ENCODE assay signal across 25 cellular contexts in genomic region chr3:56288258-56288657, GRCh38.
"Had no signal": no experiment of that assay in that cellular context is flagged by ENCODE, and none has a peak within 500 bp of the region (broad histone marks: within the 10 kb centered on the region; RNA-seq: fewer than 3 reads in every experiment).

No MANE protein-coding gene starts in this region.

- H3K27ac Mint-ChIP-seq: activated CD4-positive, alpha-beta memory T cell treated with anti-CD3 and anti-CD28 coated beads for 36 hours; activated CD4-positive, alpha-beta T cell treated with anti-CD3 and anti-CD28 coated beads, Interleukin-2, amount 10 ng/mL, durations not matched to agents 7 days and 5 days; activated naive CD4-positive, alpha-beta T cell treated with anti-CD3 and anti-CD28 coated beads for 36 hours; activated naive CD8-positive, alpha-beta T cell; activated T-helper 17 cell treated with anti-CD3 and anti-CD28 coated beads, Interleukin-2, amount 50 U/mL, for 72 hours had no signal

- H3K9ac ChIP-seq: KMS-11 had no signal

- H3K36me3 ChIP-seq: brain microvascular endothelial cell, cardiac muscle cell had no signal

- H3K4me3 ChIP-seq: cardiac muscle cell, PC-9 had no signal

- H3K36me3 Mint-ChIP-seq: activated CD4-positive, alpha-beta memory T cell treated with anti-CD3 and anti-CD28 coated beads for 36 hours; activated naive CD8-positive, alpha-beta T cell had no signal

- DNase-seq: activated CD4-positive, alpha-beta memory T cell treated with anti-CD3 and anti-CD28 coated beads for 36 hours; activated CD4-positive, alpha-beta T cell treated with anti-CD3 and anti-CD28 coated beads, Interleukin-2, amount 10 ng/mL, durations not matched to agents 7 days and 5 days; activated CD4-positive, CD25-positive, alpha-beta regulatory T cell; activated gamma-delta T cell; activated naive CD4-positive, alpha-beta T cell treated with anti-CD3 and anti-CD28 coated beads for 36 hours; activated T-cell treated with anti-CD3 and anti-CD28 coated beads for 4 hours; activated T-cell treated with anti-CD3 and anti-CD28 coated beads, Interleukin-2, amount 50 U/mL, for 48 hours; brain microvascular endothelial cell; NCI-H1092; NCI-H1417 treated with DMSO at 0.1 percent for 48 hours; NCI-H1694; NCI-H2029; NCI-H2107; NCI-H2171 treated with DMSO at 0.1 percent for 48 hours; NCI-H226; NCI-H526; NCI-H774; PC-9; SIG-M5; T-helper 2 cell; T1000 had no signal

- H3K27ac ChIP-seq: brain microvascular endothelial cell, cardiac muscle cell, KMS-11, PC-9 had no signal

- H3K4me3 Mint-ChIP-seq: activated CD4-positive, alpha-beta memory T cell treated with anti-CD3 and anti-CD28 coated beads for 36 hours; activated CD4-positive, alpha-beta T cell treated with anti-CD3 and anti-CD28 coated beads, Interleukin-2, amount 10 ng/mL, durations not matched to agents 7 days and 5 days; activated naive CD4-positive, alpha-beta T cell treated with anti-CD3 and anti-CD28 coated beads for 36 hours; activated naive CD8-positive, alpha-beta T cell; activated T-helper 17 cell treated with anti-CD3 and anti-CD28 coated beads, Interleukin-2, amount 50 U/mL, for 72 hours had no signal

- H3K27me3 ChIP-seq: cardiac muscle cell had no signal

- H3K9me3 Mint-ChIP-seq: activated CD4-positive, alpha-beta memory T cell treated with anti-CD3 and anti-CD28 coated beads for 36 hours; activated CD4-positive, alpha-beta T cell treated with anti-CD3 and anti-CD28 coated beads, Interleukin-2, amount 10 ng/mL, durations not matched to agents 7 days and 5 days; activated naive CD4-positive, alpha-beta T cell treated with anti-CD3 and anti-CD28 coated beads for 36 hours; activated T-helper 17 cell treated with anti-CD3 and anti-CD28 coated beads, Interleukin-2, amount 50 U/mL, for 72 hours had no signal

- ATAC-seq: activated T-helper 17 cell treated with anti-CD3 and anti-CD28 coated beads, Interleukin-2, amount 50 U/mL, for 72 hours had no signal
